ENCODE assay signal across 20 cellular contexts in genomic region chr3:168544097-168544957, GRCh38.
A peak's percentile ranks its signal among the peaks of the same experiment; 100 is the strongest.
DNase-seq lines count a peak whose midpoint lies in the region; ATAC-seq, FAIRE-seq and TF ChIP-seq lines count a peak whose summit lies in the region.
"Had no signal": no experiment of that assay in that cellular context is flagged by ENCODE, and none has a peak within 500 bp of the region (broad histone marks: within the 10 kb centered on the region; RNA-seq: fewer than 3 reads in every experiment).

No MANE protein-coding gene starts in this region.

- peaks cover 27% of the 10 kb centered on the region for H3K4me1 Mint-ChIP-seq in brain
- H3K4me1 Mint-ChIP-seq: stimulated activated naive CD8-positive, alpha-beta T cell treated with anti-CD3 and anti-CD28 coated beads, Interleukin-15, amount 100 ng/mL, for 72 hours had no signal

- CTCF ChIA-PET in HepG2 (lab: Yijun Ruan, JAX; ENCODE audit: low intra/inter-chr PET ratio, low total read pairs), result no interaction called here

- H3K9ac ChIP-seq in Loucy (ENCODE audit: low read depth, low read length, poor library complexity, severe bottlenecking), result no peak overlapping the region
- no peak overlapping the region for H3K9ac ChIP-seq in HepG2 (ENCODE audit: insufficient read depth, low read depth, low read length)

- TF ChIP-seq RAD21 in HepG2 (CRISPR knock-in tag; IDR thresholded peaks at IDR 0.05), result no peak

- H3K4me1 ChIP-seq in Loucy (ENCODE audit: insufficient read depth, low read length, poor library complexity, severe bottlenecking) (no peaks in the 10 kb centered on the region), HepG2 (ENCODE audit: insufficient read depth, low read length) (no peaks in the 10 kb centered on the region)
- H3K4me1 ChIP-seq: Peyer's patch had no signal

- H3K4me2 ChIP-seq in Loucy (ENCODE audit: low read depth, low read length, poor library complexity, severe bottlenecking) (no peak overlapping the region), HepG2 (ENCODE audit: low read depth, low read length) (no peak overlapping the region)

- H3K4me3 Mint-ChIP-seq in brain, result peak overlapping the region in 1 of 5 experiments; percentile 8
- H3K4me3 Mint-ChIP-seq: neural crest cell; stimulated activated naive CD8-positive, alpha-beta T cell treated with anti-CD3 and anti-CD28 coated beads, Interleukin-15, amount 100 ng/mL, for 72 hours had no signal

- peak; percentile 29; the same call in 1 of the 2 replicates for TF ChIP-seq CTCF in Loucy (conservative IDR thresholded peaks at IDR 0.05; ENCODE audit: low read length)
- TF ChIP-seq CTCF in brain (conservative IDR thresholded peaks at IDR 0.05), result peak in 1 of 2 experiments; percentile 26
- no peak for TF ChIP-seq CTCF in HepG2 (CRISPR knock-in tag; IDR thresholded peaks at IDR 0.05)

- DNase-seq in ELR (ENCODE audit: low read depth) (peak; percentile 6), iris pigment epithelial cell (ENCODE audit: low read depth) (peak; percentile 12), HPDE6-E6E7 (ENCODE audit: extremely low spot score) (no peak), HepG2 (ENCODE audit: low spot score) (no peak)
- DNase-seq: amniotic stem cell; head of caudate nucleus; kidney; NCI-H1694 treated with DMSO at 0.1 percent for 48 hours; NCI-H446; Peyer's patch; stimulated activated naive CD8-positive, alpha-beta T cell treated with anti-CD3 and anti-CD28 coated beads, Interleukin-15, amount 100 ng/mL, for 72 hours had no signal

- FAIRE-seq in HepG2 (lab: Jason Lieb, UNC), result no peak
- FAIRE-seq: colon, urothelium cell line had no signal

- H3K9me3 ChIP-seq in Loucy (ENCODE audit: insufficient read depth, low read depth, low read length), result no peaks in the 10 kb centered on the region
- no peaks in the 10 kb centered on the region for H3K9me3 ChIP-seq in HepG2 (ENCODE audit: low read length)
- H3K9me3 ChIP-seq: Peyer's patch had no signal

- POLR2A ChIA-PET in HepG2 (lab: Yijun Ruan, JAX), result no interaction called here

- H3K27me3 ChIP-seq in Loucy (ENCODE audit: insufficient read depth, low read length, poor library complexity, severe bottlenecking) (no peaks in the 10 kb centered on the region), HepG2 (ENCODE audit: control insufficient read depth in 1 of 2, insufficient read depth in 2 of 2, low read length in 2 of 2) (no peaks in the 10 kb centered on the region)
- H3K27me3 ChIP-seq: Peyer's patch had no signal

- ATAC-seq in GM21423 (IDR thresholded peaks at IDR 0.05; ENCODE audit: unreplicated experiment) (no peak), GM18858 (IDR thresholded peaks at IDR 0.05; ENCODE audit: unreplicated experiment) (no peak), HepG2 (no peak)
- ATAC-seq: stimulated activated naive CD8-positive, alpha-beta T cell treated with anti-CD3 and anti-CD28 coated beads, Interleukin-15, amount 100 ng/mL, for 72 hours had no signal

- no peaks in the 10 kb centered on the region for H3K9me2 ChIP-seq in Loucy (replicated peaks; ENCODE audit: low read depth, low read length)

- H3K79me2 ChIP-seq in Loucy (ENCODE audit: insufficient read depth, low read length) (no peaks in the 10 kb centered on the region), HepG2 (ENCODE audit: insufficient read depth, low read length) (no peaks in the 10 kb centered on the region)

- no TSS peak for BruUV-seq in HepG2 (replicated peaks; lab: Mats Ljungman, UMichigan)

- no peaks in the 10 kb centered on the region for H3K27me3 Mint-ChIP-seq in brain
- H3K27me3 Mint-ChIP-seq: stimulated activated naive CD8-positive, alpha-beta T cell treated with anti-CD3 and anti-CD28 coated beads, Interleukin-15, amount 100 ng/mL, for 72 hours had no signal

- no peak overlapping the region for H2AFZ ChIP-seq in Loucy (ENCODE audit: low read length)
- H2AFZ ChIP-seq in HepG2 (ENCODE audit: low read length), result no peak overlapping the region

- no peak overlapping the region for H3K27ac ChIP-seq in HepG2 (ENCODE audit: extremely low read length, insufficient read depth, low read length)
- H3K27ac ChIP-seq: epithelial cell of prostate, Peyer's patch had no signal

- in situ Hi-C loops in HepG2 (cut with HindIII; ENCODE audit: extremely low pct_ligation_motif_present, low pct_unique_long_range_greater_than_20kb), result no loop called here

- H3K36me3 ChIP-seq in Loucy (ENCODE audit: insufficient read depth, low read length), result no peaks in the 10 kb centered on the region
- no peaks in the 10 kb centered on the region for H3K36me3 ChIP-seq in HepG2 (replicated peaks in 1 of 2; ENCODE audit: control insufficient read depth in 1 of 2, insufficient read depth in 2 of 2, low read length in 2 of 2)
- H3K36me3 ChIP-seq: Peyer's patch had no signal

- H3K27ac Mint-ChIP-seq in brain, result peak overlapping the region in 3 of 5 experiments; percentile 1 to 77 (median 28)
- H3K27ac Mint-ChIP-seq: activated T-helper 2 cell treated with anti-CD3 and anti-CD28 coated beads, Interferon-gamma antibody, Interleukin-2, Interleukin-4, amounts not matched to agents 10 μg/mL and 5 μg/mL and 100 μg/mL, durations not matched to agents 14 hours and 24 hours and 36 hours; stimulated activated naive CD8-positive, alpha-beta T cell treated with anti-CD3 and anti-CD28 coated beads, Interleukin-15, amount 100 ng/mL, for 72 hours had no signal

- no peak for TF ChIP-seq POLR2A in HepG2 (IDR thresholded peaks at IDR 0.05; ENCODE audit: insufficient read depth in 1 of 2, low read depth in 2 of 2, low read length in 2 of 2)

- H3K4me3 ChIP-seq in Loucy (ENCODE audit: low read length, poor library complexity, severe bottlenecking) (no peak overlapping the region), HepG2 (replicated peaks in 1 of 3; ENCODE audit: insufficient read depth in 1 of 3, low read depth in 2 of 3, low read length in 3 of 3) (no peak overlapping the region)
- H3K4me3 ChIP-seq: Peyer's patch had no signal

- TF ChIP-seq EP300 in HepG2 (IDR thresholded peaks at IDR 0.05; ENCODE audit: low read depth in 2 of 2, low read length in 2 of 2) (no peak), HepG2 (CRISPR knock-in tag; IDR thresholded peaks at IDR 0.05; ENCODE audit: borderline replicate concordance) (no peak)

- no peaks in the 10 kb centered on the region for H4K20me1 ChIP-seq in Loucy (ENCODE audit: insufficient read depth, low read length, poor library complexity, severe bottlenecking)
- H4K20me1 ChIP-seq in HepG2 (ENCODE audit: insufficient read depth, low read length), result no peaks in the 10 kb centered on the region

- no peaks in the 10 kb centered on the region for H3F3A ChIP-seq in Loucy (ENCODE audit: low read depth)

- H3K36me3 Mint-ChIP-seq in brain, result no peaks in the 10 kb centered on the region

- no peaks in the 10 kb centered on the region for H3K9me3 Mint-ChIP-seq in brain
- H3K9me3 Mint-ChIP-seq: activated T-helper 2 cell treated with anti-CD3 and anti-CD28 coated beads, Interferon-gamma antibody, Interleukin-2, Interleukin-4, amounts not matched to agents 10 μg/mL and 5 μg/mL and 100 μg/mL, durations not matched to agents 14 hours and 24 hours and 36 hours; neural crest cell; stimulated activated naive CD8-positive, alpha-beta T cell treated with anti-CD3 and anti-CD28 coated beads, Interleukin-15, amount 100 ng/mL, for 72 hours had no signal

- intact Hi-C loops in HepG2 (cut with micrococcal nuclease; ENCODE audit: unreplicated experiment), result no loop called here

TF ChIP-seq in HepG2, 621 proteins besides CTCF, POLR2A, EP300 and RAD21:
- TF ChIP-seq ARHGAP35 (CRISPR knock-in tag; IDR thresholded peaks at IDR 0.05; ENCODE audit: borderline replicate concordance) (no peak), GLI4 (CRISPR knock-in tag; IDR thresholded peaks at IDR 0.05; ENCODE audit: borderline replicate concordance) (no peak), ZNF547 (CRISPR knock-in tag; IDR thresholded peaks at IDR 0.05) (no peak), ZNF543 (CRISPR knock-in tag; IDR thresholded peaks at IDR 0.05) (no peak), ZIK1 (CRISPR knock-in tag; IDR thresholded peaks at IDR 0.05; ENCODE audit: borderline replicate concordance, low read depth) (no peak)

Comparison
In these comparisons a context has a peak if more than half of its experiments do, and no peak if none do; other contexts are left out.
1. DNase-seq: peak in ELR (single experiment) and iris pigment epithelial cell (single experiment); none in HPDE6-E6E7 (single experiment) and HepG2 (single experiment).